Comparison of ENCODE assay signal across 8 cellular contexts in genomic region chr1:37859507-37860345, GRCh38. TPM values are rescaled to one million over a fixed set of nuclear protein-coding genes. Genes with fewer than 3 reads are reported as not detected.
DNase-seq lines count a peak whose midpoint lies in the region; ATAC-seq and TF ChIP-seq lines count a peak whose summit lies in the region.

MTF1 (minus strand) TSS chr1:37859592; CDS start chr1:37857658, 1,934 bp downstream.

- TF ChIP-seq CTCF in right lobe of liver (IDR thresholded peaks at IDR 0.05): peak; percentile 85 to 95 (median 92)

- H3K36me3 Mint-ChIP-seq in CD4-positive, CD25-positive, alpha-beta regulatory T cell: peaks cover 31% of the 10 kb centered on the region

- DNase-seq in CD4-positive, CD25-positive, alpha-beta regulatory T cell: peak; percentile 97 to 99 (median 97)
- DNase-seq in NCI-H774 (lab: John Stamatoyannopoulos, UW) (peak; percentile 100), dermis microvascular lymphatic vessel endothelial cell (ENCODE audit: low read depth in 2 of 2) (peak; percentile 93 to 98), right lobe of liver (peak; percentile 98 to 99 (median 98))
- DNase-seq in activated CD4-positive, alpha-beta T cell treated with anti-CD3 and anti-CD28 coated beads, Interleukin-2, amount 50 U/mL, for 4 hours: peak; percentile 95 to 97
- peak; percentile 94 to 98 for DNase-seq in stimulated activated CD4-positive, alpha-beta T cell treated with anti-CD3 and anti-CD28 coated beads, Interleukin-4, amount 100 ng/mL, for 4 hours

- no peaks in the 10 kb centered on the region for H3K9me3 ChIP-seq in CD4-positive, CD25-positive, alpha-beta regulatory T cell (ENCODE audit: control insufficient read depth in 2 of 2, low read length in 2 of 2)
- no peaks in the 10 kb centered on the region for H3K9me3 ChIP-seq in right lobe of liver

- TF ChIP-seq POLR2A in right lobe of liver (IDR thresholded peaks at IDR 0.05): peak; percentile 70

- peaks cover 28% of the 10 kb centered on the region for H3K4me1 ChIP-seq in CD4-positive, CD25-positive, alpha-beta regulatory T cell (ENCODE audit: control insufficient read depth, insufficient read depth, low read length, poor library complexity, severe bottlenecking)
- peaks cover 0 to 25% (median 5%) of the 10 kb centered on the region in 4 donors for H3K4me1 ChIP-seq in right lobe of liver

- H3K36me3 ChIP-seq in CD4-positive, CD25-positive, alpha-beta regulatory T cell (ENCODE audit: control insufficient read depth, insufficient read depth, low read length): peaks cover 26% of the 10 kb centered on the region
- peaks cover 0 to 44% (median 7%) of the 10 kb centered on the region in 4 donors for H3K36me3 ChIP-seq in right lobe of liver

- peak; percentile 99 to 100 for ATAC-seq in CD4-positive, CD25-positive, alpha-beta regulatory T cell (ENCODE audit: low read depth in 2 of 2)
- ATAC-seq in GM19395 (IDR thresholded peaks at IDR 0.05; ENCODE audit: unreplicated experiment): peak; percentile 95
- peak; percentile 93 for ATAC-seq in HG03571 (IDR thresholded peaks at IDR 0.05; ENCODE audit: unreplicated experiment)
- ATAC-seq in right lobe of liver: peak; percentile 98 to 100 (median 99)

- peak within 1 kb of the TSS; percentile 92 to 99 (median 98) for H3K4me3 Mint-ChIP-seq in CD4-positive, CD25-positive, alpha-beta regulatory T cell

- peaks cover 4 to 45% (median 16%) of the 10 kb centered on the region in 4 donors for H3K4me1 Mint-ChIP-seq in CD4-positive, CD25-positive, alpha-beta regulatory T cell

- peak within 1 kb of the TSS; percentile 93 to 96 (median 95) for H3K27ac Mint-ChIP-seq in CD4-positive, CD25-positive, alpha-beta regulatory T cell

- no peaks in the 10 kb centered on the region for H3K27me3 ChIP-seq in CD4-positive, CD25-positive, alpha-beta regulatory T cell (ENCODE audit: control insufficient read depth, insufficient read depth, low read length)
- H3K27me3 ChIP-seq in right lobe of liver: no peaks in the 10 kb centered on the region

- H3K9me3 Mint-ChIP-seq in CD4-positive, CD25-positive, alpha-beta regulatory T cell: no peaks in the 10 kb centered on the region

- WGBS in right lobe of liver (ENCODE audit: insufficient coverage, low coverage, low lambda C conversion rate, missing lambda C conversion rate): under 1% methylated on average over 33 of the region's 61 CpGs

- intact Hi-C loops in right lobe of liver (cut with DNase I): no loop called here

- no peaks in the 10 kb centered on the region for H3K27me3 Mint-ChIP-seq in CD4-positive, CD25-positive, alpha-beta regulatory T cell

- peak within 1 kb of the TSS; percentile 86 for H3K27ac ChIP-seq in CD4-positive, CD25-positive, alpha-beta regulatory T cell (ENCODE audit: insufficient read depth, low read length, poor library complexity, severe bottlenecking)
- peak within 1 kb of the TSS; percentile 70 to 82 (median 78) for H3K27ac ChIP-seq in right lobe of liver

- peak within 1 kb of the TSS; percentile 88 for H3K4me3 ChIP-seq in CD4-positive, CD25-positive, alpha-beta regulatory T cell (ENCODE audit: low read depth, low read length)
- peak within 1 kb of the TSS; percentile 89 to 98 (median 96) for H3K4me3 ChIP-seq in right lobe of liver

RNA-seq across cellular contexts. Expression of gene MTF1, which starts in this region (rescaled TPM):
- 34.1 TPM for total RNA-seq in CD4-positive, CD25-positive, alpha-beta regulatory T cell
- 10 to 100 TPM; 16.3 to 22.9 (median 18.7) TPM for polyA plus RNA-seq in CD4-positive, CD25-positive, alpha-beta regulatory T cell
- total RNA-seq in dermis microvascular lymphatic vessel endothelial cell (1.4 and 2.7 TPM in 2 replicates), right lobe of liver (10 to 100 TPM in 1 of 6 experiments, 1 to 10 TPM in 5; 3.5 to 10.3 (median 6.1) TPM)

Comparison
In these comparisons a context has a peak if more than half of its experiments do, and no peak if none do; other contexts are left out.
1. Peak in every context shown above with its lines: DNase-seq, ATAC-seq, H3K4me3 ChIP-seq and H3K27ac ChIP-seq.